Comparison of ENCODE assay signal across 21 cellular contexts in genomic region chr5:154359222-154359583, GRCh38.
A peak's percentile ranks its signal among the peaks of the same experiment; 100 is the strongest.
DNase-seq lines count a peak whose midpoint lies in the region; ATAC-seq and TF ChIP-seq lines count a peak whose summit lies in the region.
"Had no signal": no experiment of that assay in that cellular context is flagged by ENCODE, and none has a peak within 500 bp of the region (broad histone marks: within the 10 kb centered on the region; RNA-seq: fewer than 3 reads in every experiment).

No MANE protein-coding gene starts in this region.

- POLR2A ChIA-PET in PC-9 (lab: Charles Lee; ENCODE audit: unreplicated experiment), result no interaction called here

- no peaks in the 10 kb centered on the region for H3K36me3 ChIP-seq in PC-9 (ENCODE audit: low read depth)
- H3K36me3 ChIP-seq in thyroid gland, result no peaks in the 10 kb centered on the region

- H3K9me3 ChIP-seq in PC-9 (ENCODE audit: insufficient read depth, low read depth) (peaks cover 5% of the 10 kb centered on the region; the same call in 1 of the 2 replicates), thyroid gland (no peaks in the 10 kb centered on the region)
- H3K9me3 ChIP-seq: upper lobe of right lung had no signal

- DNase-seq in PC-9 (no peak), chondrocyte (ENCODE audit: low spot score) (no peak), nephron progenitor cell (peak; percentile 58), thyroid gland (no peak), NCI-H345 (lab: John Stamatoyannopoulos, UW) (no peak), NCI-H748 (lab: John Stamatoyannopoulos, UW; ENCODE audit: unreplicated experiment) (no peak)
- DNase-seq: activated CD4-positive, alpha-beta T cell treated with anti-CD3 and anti-CD28 coated beads for 36 hours; activated naive CD4-positive, alpha-beta T cell treated with anti-CD3 and anti-CD28 coated beads for 36 hours; activated T-cell treated with anti-CD3 and anti-CD28 coated beads, Interleukin-2, amount 50 U/mL, for 48 hours; amygdala; CD4-positive, CD25-positive, alpha-beta regulatory T cell; dermis blood vessel endothelial cell; MM.1S; naive B cell; NCI-H2107; NCI-H510A treated with DMSO at 0.1 percent for 48 hours; stimulated activated naive CD8-positive, alpha-beta T cell treated with anti-CD3 and anti-CD28 coated beads, Interleukin-15, amount 100 ng/mL, for 72 hours; T-helper 2 cell; upper lobe of right lung had no signal

- H3F3A ChIP-seq in PC-9 (ENCODE audit: insufficient read depth, low read depth), result peaks cover 17% of the 10 kb centered on the region; the same call in 1 of the 2 replicates

- no peak for TF ChIP-seq POLR2A in thyroid gland (IDR thresholded peaks at IDR 0.05)

- H4K20me1 ChIP-seq in PC-9 (ENCODE audit: insufficient read depth), result no peaks in the 10 kb centered on the region

- CTCF ChIA-PET in PC-9 (lab: Charles Lee), result no interaction called here

- H3K4me3 Mint-ChIP-seq in chondrocyte (ENCODE audit: unreplicated experiment) (no peak overlapping the region), nephron progenitor cell (peak overlapping the region; percentile 41)
- H3K4me3 Mint-ChIP-seq: activated CD4-positive, alpha-beta T cell treated with anti-CD3 and anti-CD28 coated beads for 36 hours; activated naive CD4-positive, alpha-beta T cell treated with anti-CD3 and anti-CD28 coated beads for 36 hours; CD4-positive, CD25-positive, alpha-beta regulatory T cell; stimulated activated naive CD8-positive, alpha-beta T cell treated with anti-CD3 and anti-CD28 coated beads, Interleukin-15, amount 100 ng/mL, for 72 hours had no signal

- H3K9me3 Mint-ChIP-seq in chondrocyte (ENCODE audit: low read depth), result no peaks in the 10 kb centered on the region
- H3K9me3 Mint-ChIP-seq in nephron progenitor cell, result no peaks in the 10 kb centered on the region
- H3K9me3 Mint-ChIP-seq: activated naive CD4-positive, alpha-beta T cell treated with anti-CD3 and anti-CD28 coated beads for 36 hours; CD4-positive, CD25-positive, alpha-beta regulatory T cell; naive B cell; stimulated activated naive CD8-positive, alpha-beta T cell treated with anti-CD3 and anti-CD28 coated beads, Interleukin-15, amount 100 ng/mL, for 72 hours had no signal

- TF ChIP-seq CTCF in PC-9 (conservative IDR thresholded peaks at IDR 0.05), result no peak
- no peak for TF ChIP-seq CTCF in chondrocyte (IDR thresholded peaks at IDR 0.05)
- TF ChIP-seq CTCF in nephron progenitor cell (IDR thresholded peaks at IDR 0.05), result no peak
- TF ChIP-seq CTCF in thyroid gland (IDR thresholded peaks at IDR 0.05), result no peak

- H3K27ac Mint-ChIP-seq in chondrocyte (ENCODE audit: unreplicated experiment), result peak overlapping the region; percentile 93
- peak overlapping the region; percentile 85 for H3K27ac Mint-ChIP-seq in nephron progenitor cell
- H3K27ac Mint-ChIP-seq: activated CD4-positive, alpha-beta T cell treated with anti-CD3 and anti-CD28 coated beads for 36 hours; activated naive CD4-positive, alpha-beta T cell treated with anti-CD3 and anti-CD28 coated beads for 36 hours; naive B cell; stimulated activated naive CD8-positive, alpha-beta T cell treated with anti-CD3 and anti-CD28 coated beads, Interleukin-15, amount 100 ng/mL, for 72 hours had no signal

- intact Hi-C loops in PC-9 (cut with micrococcal nuclease; ENCODE audit: unreplicated experiment) (no loop called here), thyroid gland (cut with DNase I) (no loop called here)

- BruUV-seq in PC-9 (replicated peaks; lab: Mats Ljungman, UMichigan), result no TSS peak

- H3K27ac ChIP-seq in PC-9 (0 out of 2 replicates have a peak overlapping the region, but pooled peaks have one; percentile 10), thyroid gland (peak overlapping the region in 2 of 3 donors; percentile 26 to 65)
- H3K27ac ChIP-seq: upper lobe of right lung had no signal

- H3K4me3 ChIP-seq in PC-9 (no peak overlapping the region), thyroid gland (replicated peaks in 1 of 3) (no peak overlapping the region)
- H3K4me3 ChIP-seq: upper lobe of right lung had no signal

- no peak overlapping the region for H3K4me2 ChIP-seq in PC-9

- H2AFZ ChIP-seq in PC-9, result no peak overlapping the region

- H3K9me2 ChIP-seq in PC-9 (ENCODE audit: insufficient read depth), result no peaks in the 10 kb centered on the region

- H3K4me1 ChIP-seq in PC-9 (replicated peaks; ENCODE audit: insufficient read depth), result peaks cover 46% of the 10 kb centered on the region
- peaks cover 5 to 25% of the 10 kb centered on the region in 2 donors for H3K4me1 ChIP-seq in thyroid gland
- H3K4me1 ChIP-seq: upper lobe of right lung had no signal

- WGBS in thyroid gland, 2 donors, result 79 to 82% methylated on average over 4 of the region's 4 CpGs

- ATAC-seq in GM21390 (IDR thresholded peaks at IDR 0.05; ENCODE audit: unreplicated experiment), result no peak
- ATAC-seq in HG02763 (IDR thresholded peaks at IDR 0.05; ENCODE audit: unreplicated experiment), result no peak
- ATAC-seq: activated CD4-positive, alpha-beta T cell treated with anti-CD3 and anti-CD28 coated beads for 36 hours; stimulated activated naive CD8-positive, alpha-beta T cell treated with anti-CD3 and anti-CD28 coated beads, Interleukin-15, amount 100 ng/mL, for 72 hours had no signal

- H3K36me3 Mint-ChIP-seq in chondrocyte (ENCODE audit: low read depth), result peaks cover 13% of the 10 kb centered on the region
- no peaks in the 10 kb centered on the region for H3K36me3 Mint-ChIP-seq in nephron progenitor cell (ENCODE audit: low read depth)

- H3K27me3 ChIP-seq in PC-9 (ENCODE audit: insufficient read depth, low read depth) (no peaks in the 10 kb centered on the region), thyroid gland (no peaks in the 10 kb centered on the region)
- H3K27me3 ChIP-seq: upper lobe of right lung had no signal

- H3K27me3 Mint-ChIP-seq in chondrocyte (ENCODE audit: low read depth) (no peaks in the 10 kb centered on the region), nephron progenitor cell (ENCODE audit: low read depth, poor library complexity) (peaks cover 3% of the 10 kb centered on the region)
- H3K27me3 Mint-ChIP-seq: activated CD4-positive, alpha-beta T cell treated with anti-CD3 and anti-CD28 coated beads for 36 hours; CD4-positive, CD25-positive, alpha-beta regulatory T cell; naive B cell; stimulated activated naive CD8-positive, alpha-beta T cell treated with anti-CD3 and anti-CD28 coated beads, Interleukin-15, amount 100 ng/mL, for 72 hours had no signal

- H3K4me1 Mint-ChIP-seq in chondrocyte (ENCODE audit: low read depth), result peaks cover 70% of the 10 kb centered on the region
- H3K4me1 Mint-ChIP-seq in nephron progenitor cell, result peaks cover 58% of the 10 kb centered on the region

- peaks cover 30% of the 10 kb centered on the region; the same call in 1 of the 2 replicates for H3K79me2 ChIP-seq in PC-9 (ENCODE audit: low read depth)
